ENCODE assay signal across 14 cellular contexts in genomic region chr7:127379642-127380041, GRCh38. TPM values are rescaled to one million over a fixed set of nuclear protein-coding genes. Genes with fewer than 3 reads are reported as not detected.
DNase-seq lines count a peak whose midpoint lies in the region; ATAC-seq and TF ChIP-seq lines count a peak whose summit lies in the region.
"Had no signal": no experiment of that assay in that cellular context is flagged by ENCODE, and none has a peak within 500 bp of the region (broad histone marks: within the 10 kb centered on the region; RNA-seq: fewer than 3 reads in every experiment).

No MANE protein-coding gene starts in this region.

- DNase-seq in activated naive CD4-positive, alpha-beta T cell treated with Interleukin-2 at 50 U/mL for 16 hours, result no peak
- no peak for DNase-seq in activated naive CD8-positive, alpha-beta T cell treated with anti-CD3 and anti-CD28 coated beads for 36 hours
- DNase-seq in stimulated activated effector memory CD8-positive, alpha-beta T cell treated with anti-CD3 and anti-CD28 coated beads, Interleukin-12 subunit alpha, Interleukin-12 subunit beta, amount 100 ng/mL, for 72 hours (ENCODE audit: low spot score in 2 of 2), result no peak
- DNase-seq in NCI-H1417 treated with DMSO at 0.1 percent for 48 hours (lab: John Stamatoyannopoulos, UW), result no peak
- DNase-seq: NCI-H1105 treated with DMSO at 0.1 percent for 48 hours; NCI-H187 treated with DMSO at 0.1 percent for 48 hours; NCI-H446; NK-92 treated with Interleukin-12 subunit alpha and Interleukin-12 subunit beta, amount 100 ng/mL, for 24 hours; SHP77 treated with DMSO at 0.1 percent for 48 hours had no signal

- H3K36me3 ChIP-seq in HEK293 (ENCODE audit: control insufficient read depth in 2 of 2, insufficient read depth in 1 of 2, low read length in 2 of 2), result peaks cover 2 to 3% of the 10 kb centered on the region in 2 experiments

- POLR2A ChIA-PET in HEK293 (lab: Yijun Ruan, JAX), result interaction anchor here (1.0 kb wide), 1 partner anchor 13 kb away, joined by 5 read pairs; the partner anchor contains the start of gene ZNF800

- H3K27ac Mint-ChIP-seq in activated naive CD4-positive, alpha-beta T cell treated with anti-CD3 and anti-CD28 coated beads, Interleukin-2, amount 50 U/mL, for 24 hours, result peak overlapping the region; percentile 18
- H3K27ac Mint-ChIP-seq in activated naive CD8-positive, alpha-beta T cell treated with anti-CD3 and anti-CD28 coated beads for 36 hours, result peak overlapping the region; percentile 32
- peak overlapping the region; percentile 11 for H3K27ac Mint-ChIP-seq in stimulated activated effector memory CD8-positive, alpha-beta T cell treated with anti-CD3 and anti-CD28 coated beads, Interleukin-12 subunit alpha, Interleukin-12 subunit beta, amount 100 ng/mL, for 72 hours
- H3K27ac Mint-ChIP-seq: IgD-negative memory B cell had no signal

- H3K9me3 Mint-ChIP-seq in activated naive CD4-positive, alpha-beta T cell treated with anti-CD3 and anti-CD28 coated beads, Interleukin-2, amount 50 U/mL, for 24 hours, result no peaks in the 10 kb centered on the region
- no peaks in the 10 kb centered on the region for H3K9me3 Mint-ChIP-seq in activated naive CD8-positive, alpha-beta T cell treated with anti-CD3 and anti-CD28 coated beads for 36 hours
- no peaks in the 10 kb centered on the region for H3K9me3 Mint-ChIP-seq in stimulated activated effector memory CD8-positive, alpha-beta T cell treated with anti-CD3 and anti-CD28 coated beads, Interleukin-12 subunit alpha, Interleukin-12 subunit beta, amount 100 ng/mL, for 72 hours
- H3K9me3 Mint-ChIP-seq: CD14-positive monocyte, IgD-negative memory B cell had no signal

- CTCF ChIA-PET in HEK293 (lab: Yijun Ruan, JAX), result no interaction called here

- no peak overlapping the region for H3K4me3 ChIP-seq in HEK293 (ENCODE audit: low read depth, low read length)

- H3K27me3 Mint-ChIP-seq in activated naive CD4-positive, alpha-beta T cell treated with anti-CD3 and anti-CD28 coated beads, Interleukin-2, amount 50 U/mL, for 24 hours, result no peaks in the 10 kb centered on the region
- H3K27me3 Mint-ChIP-seq in activated naive CD8-positive, alpha-beta T cell treated with anti-CD3 and anti-CD28 coated beads for 36 hours, result no peaks in the 10 kb centered on the region
- H3K27me3 Mint-ChIP-seq: IgD-negative memory B cell had no signal

- H3K4me1 ChIP-seq in HEK293 (ENCODE audit: control insufficient read depth, insufficient read depth, low read length), result peaks cover 13% of the 10 kb centered on the region; the same call in 1 of the 2 replicates

- ATAC-seq in stimulated activated effector memory CD8-positive, alpha-beta T cell treated with anti-CD3 and anti-CD28 coated beads, Interleukin-12 subunit alpha, Interleukin-12 subunit beta, amount 100 ng/mL, for 72 hours, result no peak
- no peak for ATAC-seq in GM21515 (IDR thresholded peaks at IDR 0.05; ENCODE audit: unreplicated experiment)

- no peak overlapping the region for H3K27ac ChIP-seq in HEK293 (ENCODE audit: extremely low read depth, low read depth, low read length)

- H3K4me1 Mint-ChIP-seq in activated naive CD4-positive, alpha-beta T cell treated with anti-CD3 and anti-CD28 coated beads, Interleukin-2, amount 50 U/mL, for 24 hours, result peaks cover 88% of the 10 kb centered on the region
- peaks cover 62% of the 10 kb centered on the region for H3K4me1 Mint-ChIP-seq in activated naive CD8-positive, alpha-beta T cell treated with anti-CD3 and anti-CD28 coated beads for 36 hours
- peaks cover 63% of the 10 kb centered on the region for H3K4me1 Mint-ChIP-seq in stimulated activated effector memory CD8-positive, alpha-beta T cell treated with anti-CD3 and anti-CD28 coated beads, Interleukin-12 subunit alpha, Interleukin-12 subunit beta, amount 100 ng/mL, for 72 hours

- no peak for TF ChIP-seq CTCF in HEK293 (tag by site-specific recombination; IDR thresholded peaks at IDR 0.05)

- H3K36me3 Mint-ChIP-seq in activated naive CD4-positive, alpha-beta T cell treated with anti-CD3 and anti-CD28 coated beads, Interleukin-2, amount 50 U/mL, for 24 hours, result peaks cover 19% of the 10 kb centered on the region
- H3K36me3 Mint-ChIP-seq in activated naive CD8-positive, alpha-beta T cell treated with anti-CD3 and anti-CD28 coated beads for 36 hours, result peaks cover 31% of the 10 kb centered on the region
- H3K36me3 Mint-ChIP-seq in stimulated activated effector memory CD8-positive, alpha-beta T cell treated with anti-CD3 and anti-CD28 coated beads, Interleukin-12 subunit alpha, Interleukin-12 subunit beta, amount 100 ng/mL, for 72 hours, result peaks cover 77% of the 10 kb centered on the region

- H3K4me3 Mint-ChIP-seq in activated naive CD4-positive, alpha-beta T cell treated with anti-CD3 and anti-CD28 coated beads, Interleukin-2, amount 50 U/mL, for 24 hours, result peak overlapping the region; percentile 16
- H3K4me3 Mint-ChIP-seq in activated naive CD8-positive, alpha-beta T cell treated with anti-CD3 and anti-CD28 coated beads for 36 hours, result no peak overlapping the region
- H3K4me3 Mint-ChIP-seq in stimulated activated effector memory CD8-positive, alpha-beta T cell treated with anti-CD3 and anti-CD28 coated beads, Interleukin-12 subunit alpha, Interleukin-12 subunit beta, amount 100 ng/mL, for 72 hours, result no peak overlapping the region
- H3K4me3 Mint-ChIP-seq: CD14-positive monocyte, IgD-negative memory B cell had no signal

- no peaks in the 10 kb centered on the region for H3K9me3 ChIP-seq in HEK293 (ENCODE audit: control insufficient read depth, insufficient read depth, low read depth, low read length)

TF ChIP-seq in HEK293, 187 proteins besides CTCF, POLR2A, EP300 and RAD21:
- no peak for TF ChIP-seq ZNF248 (tag by site-specific recombination; IDR thresholded peaks at IDR 0.05)
- TF ChIP-seq PRDM1 (tag by site-specific recombination; IDR thresholded peaks at IDR 0.05), result peak; percentile 63; the same call in 1 of the 2 replicates

RNA-seq across cellular contexts. Expression of gene ZNF800, which starts 12.9 kb away (rescaled TPM):
- total RNA-seq in activated naive CD8-positive, alpha-beta T cell treated with anti-CD3 and anti-CD28 coated beads for 36 hours, result 10 to 100 TPM; 32.1 to 34.2 TPM
